ENCODE assay signal across 8 cellular contexts in the genomic region with DNA sequence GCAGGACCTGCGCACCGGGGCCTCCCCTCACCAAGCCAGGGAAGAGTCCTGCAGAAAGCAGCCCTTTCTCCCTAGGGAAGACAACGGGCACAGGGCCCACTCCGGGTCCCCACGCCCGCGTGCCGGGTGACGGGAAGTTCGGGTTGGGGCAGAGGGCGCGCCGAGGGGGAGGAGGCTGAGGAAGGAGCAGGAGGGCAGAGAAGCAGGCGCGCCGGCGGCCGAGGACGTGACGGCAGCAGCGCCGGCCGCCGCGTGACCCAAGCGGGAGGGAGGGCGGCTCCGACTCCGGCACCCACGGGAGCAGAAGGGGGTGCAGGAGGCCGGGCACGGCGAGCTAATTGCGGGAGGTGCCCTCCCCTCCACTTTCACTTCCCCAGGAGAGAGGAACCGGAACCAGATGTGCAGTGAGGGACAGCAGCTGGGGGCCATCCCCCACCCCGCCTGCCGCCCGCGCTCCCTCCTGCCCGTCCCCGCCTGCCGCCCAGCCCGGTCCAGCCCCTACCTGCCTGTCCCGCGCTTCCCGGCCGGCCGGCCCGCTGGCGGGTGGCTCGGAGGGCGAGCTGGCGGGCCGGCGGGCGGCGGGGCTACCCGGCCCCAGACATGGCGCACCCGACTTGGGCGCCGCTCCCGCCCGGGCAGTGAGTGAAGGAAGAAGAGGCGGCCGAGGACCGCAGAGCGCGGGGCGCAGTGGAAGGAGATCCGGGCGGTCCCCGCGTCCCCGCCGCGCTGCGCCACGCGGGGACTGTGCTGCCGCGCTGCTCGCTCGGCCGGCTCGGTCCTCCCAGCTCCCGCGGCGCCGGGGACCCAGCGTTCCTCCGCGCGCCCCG. TPM values are rescaled to one million over a fixed set of nuclear protein-coding genes. Genes with fewer than 3 reads are reported as not detected.
DNase-seq lines count a peak whose midpoint lies in the region; ATAC-seq and TF ChIP-seq lines count a peak whose summit lies in the region.

No MANE protein-coding gene starts in this region.

- H3K4me1 ChIP-seq in adipocyte (ENCODE audit: control insufficient read depth, insufficient read depth, low read length) (peaks cover 22% of the 10 kb centered on the region), left ventricle myocardium inferior (peaks cover 43% of the 10 kb centered on the region), rectal smooth muscle tissue (ENCODE audit: control insufficient read depth, insufficient read depth, low read length) (peaks cover 9% of the 10 kb centered on the region), aorta (ENCODE audit: control insufficient read depth in 1 of 2, insufficient read depth in 2 of 2, low read length in 2 of 2) (no peaks in the 10 kb centered on the region)

- H3K27ac ChIP-seq in left ventricle myocardium inferior (replicated peaks) = peak overlapping the region; percentile 99
- peak overlapping the region; percentile 88 for H3K27ac ChIP-seq in rectal smooth muscle tissue (ENCODE audit: low read depth, low read length)
- peak overlapping the region; percentile 47 to 76 for H3K27ac ChIP-seq in aorta (ENCODE audit: low read depth in 1 of 2, low read length in 2 of 2)

- H3K27me3 ChIP-seq in adipocyte (replicated peaks; ENCODE audit: control insufficient read depth, insufficient read depth, low read length) (no peaks in the 10 kb centered on the region), left ventricle myocardium inferior (ENCODE audit: low read depth) (no peaks in the 10 kb centered on the region), rectal smooth muscle tissue (ENCODE audit: control insufficient read depth, insufficient read depth, low read length) (no peaks in the 10 kb centered on the region), aorta (ENCODE audit: control insufficient read depth in 1 of 2, insufficient read depth in 2 of 2, low read length in 1 of 2) (no peaks in the 10 kb centered on the region)

- H3K9ac ChIP-seq in adipocyte (ENCODE audit: low read length) (peak overlapping the region; percentile 88), rectal smooth muscle tissue (ENCODE audit: low read length) (peak overlapping the region; percentile 79)

- 0 to 1% methylated on average over 44 to 95 of the region's 95 CpGs for WGBS in aorta, 2 donors

- DNase-seq in DMS53 (lab: John Stamatoyannopoulos, UW) (peak; percentile 86), HUDEP-2 (lab: John Stamatoyannopoulos, UW; ENCODE audit: unreplicated experiment in 76 of 76) (peak in 59 of 76 experiments; percentile 15 to 68 (median 45)), SKM-1 treated with dmso at 0.1 percent for 144 hours (lab: John Stamatoyannopoulos, UW; ENCODE audit: unreplicated experiment) (peak; percentile 99), adipocyte (ENCODE audit: low read depth) (peak; percentile 86), left ventricle myocardium inferior (peak; percentile 91), aorta (peak; percentile 95 to 96)

- intact Hi-C loops in left ventricle myocardium inferior (cut with micrococcal nuclease) = no loop called here
- intact Hi-C loops in aorta (cut with DNase I) = loop anchor here (1.0 to 5.0 kb wide), 4 partner anchors 23 to 149 kb away; no protein-coding TSS in a partner anchor

- peak; percentile 67 for ATAC-seq in GM21423 (IDR thresholded peaks at IDR 0.05; ENCODE audit: unreplicated experiment)
- peak; percentile 91 for ATAC-seq in aorta (ENCODE audit: low FRiP score)

- H3K4me3 ChIP-seq in adipocyte (ENCODE audit: low read length) (peak overlapping the region; percentile 84), left ventricle myocardium inferior (peak overlapping the region; percentile 91), rectal smooth muscle tissue (ENCODE audit: low read length) (peak overlapping the region; percentile 70), aorta (ENCODE audit: low read length in 2 of 2) (peak overlapping the region; percentile 93 to 97)

- H3K36me3 ChIP-seq in adipocyte (ENCODE audit: control insufficient read depth, insufficient read depth, low read length, severe bottlenecking) = peaks cover 38% of the 10 kb centered on the region
- H3K36me3 ChIP-seq in left ventricle myocardium inferior = peaks cover 54% of the 10 kb centered on the region
- peaks cover 41% of the 10 kb centered on the region for H3K36me3 ChIP-seq in rectal smooth muscle tissue (ENCODE audit: control insufficient read depth, insufficient read depth, low read length)
- peaks cover 2 to 7% of the 10 kb centered on the region in 2 donors for H3K36me3 ChIP-seq in aorta (ENCODE audit: control insufficient read depth in 1 of 2, insufficient read depth in 2 of 2, low read length in 1 of 2)

- H3K9me3 ChIP-seq in adipocyte (ENCODE audit: control insufficient read depth, low read length) = no peaks in the 10 kb centered on the region
- H3K9me3 ChIP-seq in left ventricle myocardium inferior (replicated peaks) = no peaks in the 10 kb centered on the region
- no peaks in the 10 kb centered on the region for H3K9me3 ChIP-seq in aorta (ENCODE audit: control insufficient read depth, low read length)

- no peak for TF ChIP-seq CTCF in left ventricle myocardium inferior (IDR thresholded peaks at IDR 0.05; ENCODE audit: borderline replicate concordance)

RNA-seq across cellular contexts. Expression of a gene that starts 0.5 kb away (rescaled TPM):
- total RNA-seq in left ventricle myocardium inferior (44.6 TPM), aorta (10 to 100 TPM; 45.7 to 94.7 TPM)
- 10 to 100 TPM in 1 of 2 donors, 1 to 10 TPM in 1; 6.6 to 34.6 TPM for polyA plus RNA-seq in aorta

RNA-seq across cellular contexts. Expression of a gene that starts 12.4 kb away (rescaled TPM):
- total RNA-seq in left ventricle myocardium inferior (19.7 TPM), aorta (10 to 100 TPM; 31.2 to 49.7 TPM)
- 10 to 100 TPM; 14.4 to 71.0 TPM for polyA plus RNA-seq in aorta

RNA-seq across cellular contexts. Expression of a gene that starts 17.3 kb away (rescaled TPM):
- total RNA-seq in left ventricle myocardium inferior (39.8 TPM), aorta (10 to 100 TPM; 88.9 to 91.1 TPM)
- polyA plus RNA-seq in aorta = 10 to 100 TPM; 54.5 to 96.7 TPM

RNA-seq across cellular contexts. Expression of a gene that starts 21.7 kb away (rescaled TPM):
- total RNA-seq in left ventricle myocardium inferior (4.8 TPM), aorta (1 to 10 TPM; 5.0 to 8.9 TPM)
- polyA plus RNA-seq in aorta = 10 to 100 TPM in 1 of 2 donors, 1 to 10 TPM in 1; 1.4 to 10.7 TPM

RNA-seq across cellular contexts. Expression of a gene that starts 23.2 kb away (rescaled TPM):
- 35.4 TPM for total RNA-seq in left ventricle myocardium inferior
- 10 to 100 TPM; 52.3 to 67.8 TPM for total RNA-seq in aorta
- polyA plus RNA-seq in aorta = 1 to 10 TPM; 6.4 to 7.8 TPM

Comparison
In these comparisons a context has a peak if more than half of its experiments do, and no peak if none do; other contexts are left out.
1. Peak in every context shown above with its lines: DNase-seq, ATAC-seq, H3K4me3 ChIP-seq and H3K27ac ChIP-seq.
2. DNase-seq: peak in every context shown above with its lines; median percentile 99 in SKM-1 treated with dmso at 0.1 percent for 144 hours; 96 in aorta; 91 in left ventricle myocardium inferior; 86 in DMS53; 86 in adipocyte; 45 in HUDEP-2.